ENCODE assay signal across 19 cellular contexts in the genomic region with DNA sequence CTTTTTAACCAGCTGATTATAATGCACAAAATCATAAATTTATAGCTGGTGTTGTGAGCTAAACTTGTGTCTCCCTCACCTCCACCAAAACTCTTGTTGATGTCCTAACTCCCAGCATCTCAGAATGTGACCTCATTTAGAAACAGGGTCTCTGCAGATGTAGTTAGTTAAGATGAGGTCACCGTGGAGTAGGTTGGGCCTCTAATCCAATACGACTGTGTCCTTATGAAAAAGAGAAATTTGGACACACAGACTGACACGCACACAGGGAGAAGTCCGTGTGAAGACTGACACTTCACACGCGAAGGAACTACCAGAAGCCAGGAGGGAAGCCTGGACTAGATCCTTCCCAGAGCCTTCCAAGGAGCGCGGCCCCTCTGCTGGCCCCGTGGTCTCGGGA. TPM values are rescaled to one million over a fixed set of nuclear protein-coding genes. Genes with fewer than 3 reads are reported as not detected.
DNase-seq lines count a peak whose midpoint lies in the region; TF ChIP-seq lines count a peak whose summit lies in the region.
"Had no signal": no experiment of that assay in that cellular context is flagged by ENCODE, and none has a peak within 500 bp of the region (broad histone marks: within the 10 kb centered on the region; RNA-seq: fewer than 3 reads in every experiment).

No MANE protein-coding gene starts in this region.

- no peak overlapping the region for H4K5ac ChIP-seq in H9 (ENCODE audit: insufficient read length, low read depth, low read length)

- H3K4me3 Mint-ChIP-seq in H9, result no peak overlapping the region

- no peak overlapping the region for H2AK5ac ChIP-seq in H9 (ENCODE audit: insufficient read length, low read length)
- H2AK5ac ChIP-seq in mesenchymal stem cell (ENCODE audit: low read length, severe bottlenecking), result peak overlapping the region; percentile 68

- H3K4me2 ChIP-seq in H9 (ENCODE audit: insufficient read depth, insufficient read length, low read length) (no peak overlapping the region), Karpas-422 (ENCODE audit: low read depth, low read length, poor library complexity, severe bottlenecking) (no peak overlapping the region), mesenchymal stem cell (ENCODE audit: low read length, poor library complexity, severe bottlenecking) (no peak overlapping the region)
- H3K4me2 ChIP-seq: PC-9 had no signal

- H3K4me3 ChIP-seq in Karpas-422 (ENCODE audit: low read length) (no peak overlapping the region), mesenchymal stem cell (ENCODE audit: insufficient read depth in 1 of 2, low read depth in 1 of 2, low read length in 2 of 2) (no peak overlapping the region), tibial artery (no peak overlapping the region)
- H3K4me3 ChIP-seq: HAP-1, K562, PC-9, SJCRH30 had no signal

- H3K79me2 ChIP-seq in H9 (ENCODE audit: insufficient read depth, low read length) (no peaks in the 10 kb centered on the region), Karpas-422 (ENCODE audit: low read length) (peaks cover 39% of the 10 kb centered on the region)

- H3K79me1 ChIP-seq in H9 (ENCODE audit: insufficient read depth, low read depth, low read length, poor library complexity, severe bottlenecking) (no peaks in the 10 kb centered on the region), mesenchymal stem cell (replicated peaks; ENCODE audit: low read length, poor library complexity, severe bottlenecking) (peaks cover 22% of the 10 kb centered on the region)

- H4K91ac ChIP-seq in H9 (ENCODE audit: insufficient read length, low read depth, low read length), result no peak overlapping the region
- no peak overlapping the region for H4K91ac ChIP-seq in mesenchymal stem cell (ENCODE audit: low read length)

- H3K27ac Mint-ChIP-seq in H9, result peak overlapping the region in 2 of 3 experiments; percentile 13 to 64; a peak in 2 of 7 replicates

- H2BK12ac ChIP-seq in H9 (ENCODE audit: insufficient read length, low read depth, low read length) (no peak overlapping the region), mesenchymal stem cell (ENCODE audit: low read length in 2 of 2) (no peak overlapping the region)

- H3K36me3 Mint-ChIP-seq in H9 (ENCODE audit: insufficient read depth in 1 of 3, low read depth in 3 of 3), result peaks cover 4 to 18% (median 5%) of the 10 kb centered on the region in 3 experiments; a peak in 4 of 7 replicates

- intact Hi-C loops in tibial artery (cut with DNase I; ENCODE audit: low total_unique reads), result no loop called here

- H2BK120ac ChIP-seq in H9 (ENCODE audit: low read depth, low read length, poor library complexity, severe bottlenecking) (no peak overlapping the region), mesenchymal stem cell (ENCODE audit: low read depth, low read length) (no peak overlapping the region)

- no peak overlapping the region for H3K27ac ChIP-seq in H9 (ENCODE audit: insufficient read length, low read depth, low read length)
- H3K27ac ChIP-seq in Karpas-422 (ENCODE audit: low read length), result peak overlapping the region; percentile 87
- no peak overlapping the region for H3K27ac ChIP-seq in mesenchymal stem cell (ENCODE audit: low read length, poor library complexity, severe bottlenecking)
- H3K27ac ChIP-seq in tibial artery, result peak overlapping the region; percentile 34 to 59
- H3K27ac ChIP-seq: PC-9, SJCRH30 had no signal

- H2BK15ac ChIP-seq in H9 (ENCODE audit: low read depth, low read length) (no peak overlapping the region), mesenchymal stem cell (ENCODE audit: low read depth, poor library complexity, severe bottlenecking) (no peak overlapping the region)

- H4K8ac ChIP-seq in H9 (replicated peaks; ENCODE audit: insufficient read length, low read depth, low read length), result no peak overlapping the region
- H4K8ac ChIP-seq in mesenchymal stem cell (ENCODE audit: low read length), result no peak overlapping the region

- H3K9me3 ChIP-seq in H9 (ENCODE audit: control insufficient read depth, low read depth, low read length) (no peaks in the 10 kb centered on the region), Karpas-422 (ENCODE audit: low read length) (no peaks in the 10 kb centered on the region), mesenchymal stem cell (ENCODE audit: control insufficient read depth, low read length) (no peaks in the 10 kb centered on the region), tibial artery (no peaks in the 10 kb centered on the region)
- H3K9me3 ChIP-seq: HAP-1, SJCRH30 had no signal

- H3K36me3 ChIP-seq in Karpas-422 (ENCODE audit: insufficient read depth, low read length), result no peaks in the 10 kb centered on the region
- H3K36me3 ChIP-seq in mesenchymal stem cell (ENCODE audit: control insufficient read depth in 1 of 2, insufficient read depth in 2 of 2, low read depth in 1 of 2, low read length in 2 of 2), result peaks cover 46 to 84% of the 10 kb centered on the region in 2 experiments
- peaks cover 4 to 19% (median 15%) of the 10 kb centered on the region in 3 donors for H3K36me3 ChIP-seq in tibial artery
- H3K36me3 ChIP-seq: HAP-1 had no signal

- no peak overlapping the region for H3K23ac ChIP-seq in H9 (ENCODE audit: insufficient read length, low read depth, low read length)
- peak overlapping the region in 1 of 2 experiments; percentile 20 for H3K23ac ChIP-seq in mesenchymal stem cell (ENCODE audit: low read length in 2 of 2)

- no peak overlapping the region for H2BK20ac ChIP-seq in H9 (ENCODE audit: low read depth, low read length, poor library complexity, severe bottlenecking)

- H3T11ph ChIP-seq in H9 (ENCODE audit: low read length), result no peak overlapping the region

- no peaks in the 10 kb centered on the region for H3K27me3 Mint-ChIP-seq in H9 (ENCODE audit: low read depth)

- H3K9me3 Mint-ChIP-seq in H9, result no peaks in the 10 kb centered on the region

- H4K20me1 ChIP-seq in H9 (ENCODE audit: control insufficient read depth, insufficient read depth, insufficient read length) (no peaks in the 10 kb centered on the region), Karpas-422 (ENCODE audit: insufficient read depth, low read depth, low read length) (no peaks in the 10 kb centered on the region)

- H3K56ac ChIP-seq in H9 (ENCODE audit: insufficient read length, low read depth, low read length), result no peak overlapping the region

- H3K9ac ChIP-seq in H9 (ENCODE audit: extremely low read depth, insufficient read length, low read length) (no peak overlapping the region), Karpas-422 (ENCODE audit: low read length) (no peak overlapping the region; the same call in 1 of the 2 replicates), mesenchymal stem cell (ENCODE audit: low read length) (no peak overlapping the region)

- H3K4me1 ChIP-seq in H9 (ENCODE audit: insufficient read depth, low read length) (no peaks in the 10 kb centered on the region), Karpas-422 (ENCODE audit: low read length) (peaks cover 47% of the 10 kb centered on the region), mesenchymal stem cell (ENCODE audit: control insufficient read depth, insufficient read depth, low read depth, low read length) (peaks cover 22% of the 10 kb centered on the region), tibial artery (peaks cover 0 to 20% (median 8%) of the 10 kb centered on the region in 4 donors)
- H3K4me1 ChIP-seq: HAP-1 had no signal

- no peak for DNase-seq in H9
- DNase-seq in Karpas-422, result no peak
- DNase-seq in mesenchymal stem cell, result no peak
- no peak for DNase-seq in tibial artery
- no peak for DNase-seq in mucosa of gallbladder (ENCODE audit: low spot score)
- no peak for DNase-seq in occipital lobe (lab: John Stamatoyannopoulos, UW)
- no peak for DNase-seq in cerebellar cortex (ENCODE audit: low spot score)
- DNase-seq: ACHN, GF-D8, MV-4-11, NCI-H187, NCI-H2107, NCI-H2227 treated with DMSO at 0.1 percent for 48 hours, NCI-H524, NCI-H82, PC-9, SJCRH30 had no signal

- H3K9me2 ChIP-seq in Karpas-422 (replicated peaks; ENCODE audit: insufficient read depth, low read length), result no peaks in the 10 kb centered on the region

- H3K4ac ChIP-seq in H9 (ENCODE audit: low read depth, low read length) (no peak overlapping the region), mesenchymal stem cell (ENCODE audit: low read depth in 1 of 2, low read length in 2 of 2) (no peak overlapping the region)

- H3K27me3 ChIP-seq in H9 (ENCODE audit: insufficient read depth, low read length), result no peaks in the 10 kb centered on the region
- H3K27me3 ChIP-seq in Karpas-422 (ENCODE audit: low read length), result no peaks in the 10 kb centered on the region
- no peaks in the 10 kb centered on the region for H3K27me3 ChIP-seq in mesenchymal stem cell (ENCODE audit: control insufficient read depth in 1 of 2, insufficient read depth in 1 of 2, low read length in 2 of 2)
- no peaks in the 10 kb centered on the region for H3K27me3 ChIP-seq in tibial artery
- H3K27me3 ChIP-seq: SJCRH30 had no signal

- H2BK5ac ChIP-seq in H9 (ENCODE audit: insufficient read length, low read length) (no peak overlapping the region), mesenchymal stem cell (ENCODE audit: low read depth, low read length, poor library complexity, severe bottlenecking) (no peak overlapping the region)

- no peaks in the 10 kb centered on the region for H3K4me1 Mint-ChIP-seq in H9

- no peaks in the 10 kb centered on the region for H3K23me2 ChIP-seq in H9 (ENCODE audit: insufficient read length, low read depth, low read length, poor library complexity, severe bottlenecking)

- no CpG with 5 or more reads among the region's 10 CpGs for WGBS in H9 (ENCODE audit: extremely low coverage, insufficient read length, low lambda C conversion rate)
- WGBS in mesenchymal stem cell, result 93% methylated on average over 10 of the region's 10 CpGs

- H2AFZ ChIP-seq in H9 (ENCODE audit: low read length), result no peak overlapping the region
- no peak overlapping the region for H2AFZ ChIP-seq in Karpas-422 (ENCODE audit: low read length)
- H2AFZ ChIP-seq in mesenchymal stem cell (ENCODE audit: low read depth, low read length), result no peak overlapping the region
- H2AFZ ChIP-seq: PC-9 had no signal

- H3K14ac ChIP-seq in H9 (ENCODE audit: insufficient read depth, low read length), result no peak overlapping the region
- H3K14ac ChIP-seq in mesenchymal stem cell (ENCODE audit: low read length in 2 of 2), result no peak overlapping the region

- H3K18ac ChIP-seq in H9 (ENCODE audit: insufficient read length, low read depth, low read length) (no peak overlapping the region), mesenchymal stem cell (ENCODE audit: low read depth in 1 of 2, low read length in 2 of 2) (peak overlapping the region in 1 of 2 experiments; percentile 31)

- TF ChIP-seq CTCF in H9 (conservative IDR thresholded peaks at IDR 0.05), result no peak
- no peak for TF ChIP-seq CTCF in tibial artery (IDR thresholded peaks at IDR 0.05)

RNA-seq across cellular contexts. Expression of a gene that starts 46.5 kb away (rescaled TPM):
- 20.5 and 21.2 TPM in 2 replicates for total RNA-seq in H9 (2021)
- total RNA-seq in Karpas-422 (2014; rRNA removed; shearing (Covaris generic); ENCODE audit: low replicate concordance), result 19.3 and 24.1 TPM in 2 replicates
- polyA plus RNA-seq in mesenchymal stem cell (2013, experiment 1 of 2), result 133 TPM
- 130 TPM for polyA plus RNA-seq in mesenchymal stem cell (2013, experiment 2 of 2)
- total RNA-seq in mucosa of gallbladder, result 16.0 TPM
- total RNA-seq in occipital lobe, result 1.6 TPM

Comparison
In these comparisons a context has a peak if more than half of its experiments do, and no peak if none do; other contexts are left out.
1. H3K27ac ChIP-seq: peak in Karpas-422 (single experiment) and tibial artery (2 of 2); none in H9 (single experiment) and mesenchymal stem cell (single experiment).